ENCODE assay signal across 22 cellular contexts in genomic region chr6:38750968-38751615, GRCh38. TPM values are rescaled to one million over a fixed set of nuclear protein-coding genes. Genes with fewer than 3 reads are reported as not detected.
DNase-seq lines count a peak whose midpoint lies in the region; ATAC-seq, FAIRE-seq and TF ChIP-seq lines count a peak whose summit lies in the region.
"Had no signal": no experiment of that assay in that cellular context is flagged by ENCODE, and none has a peak within 500 bp of the region (broad histone marks: within the 10 kb centered on the region; RNA-seq: fewer than 3 reads in every experiment).

No MANE protein-coding gene starts in this region.

- TF ChIP-seq EP300 in HepG2 (IDR thresholded peaks at IDR 0.05; ENCODE audit: low read depth in 2 of 2, low read length in 2 of 2) (no peak), HepG2 (CRISPR knock-in tag; IDR thresholded peaks at IDR 0.05; ENCODE audit: borderline replicate concordance) (no peak)

- POLR2A ChIA-PET in HepG2 (lab: Yijun Ruan, JAX) (no interaction called here), T-cell (lab: Charles Lee) (no interaction called here)

- H3K27me3 Mint-ChIP-seq in T-cell, result peaks cover 13 to 18% of the 10 kb centered on the region in 2 donors

- in situ Hi-C loops in HepG2 (cut with HindIII; ENCODE audit: extremely low pct_ligation_motif_present, low pct_unique_long_range_greater_than_20kb), result no loop called here

- H2AFZ ChIP-seq in HepG2 (ENCODE audit: low read length), result no peak overlapping the region

- H3K36me3 Mint-ChIP-seq in T-cell, result no peaks in the 10 kb centered on the region
- H3K36me3 Mint-ChIP-seq: brain had no signal

- H3K36me3 ChIP-seq in HepG2 (replicated peaks in 1 of 2; ENCODE audit: control insufficient read depth in 1 of 2, insufficient read depth in 2 of 2, low read length in 2 of 2), result no peaks in the 10 kb centered on the region
- H3K36me3 ChIP-seq in right lobe of liver, result no peaks in the 10 kb centered on the region
- H3K36me3 ChIP-seq: neutrophil, prostate gland had no signal

- no peak for DNase-seq in activated CD4-positive, CD25-positive, alpha-beta regulatory T cell (lab: John Stamatoyannopoulos, UW)
- no peak for DNase-seq in HepG2 (ENCODE audit: low spot score)
- DNase-seq in right lobe of liver, result no peak
- peak; percentile 44 for DNase-seq in stimulated activated CD4-positive, alpha-beta T cell treated with anti-CD3 and anti-CD28 coated beads, Interleukin-15, amount 100 ng/mL, for 24 hours
- DNase-seq in stimulated activated naive CD8-positive, alpha-beta T cell treated with anti-CD3 and anti-CD28 coated beads, Interleukin-15, Interleukin-2, amounts not matched to agents 100 U/mL and 50 U/mL, for 24 hours, result peak; percentile 35
- DNase-seq in T-cell, result no peak
- DNase-seq in iPS-NIHi11 (ENCODE audit: low spot score), result no peak
- DNase-seq: activated CD4-positive, alpha-beta T cell treated with anti-CD3 and anti-CD28 coated beads for 4 hours; glutamatergic neuron; mesenchymal stem cell; NCI-H1092; NCI-H187; NCI-H2227 treated with DMSO at 0.1 percent for 48 hours; NCI-H69 had no signal

- no peak for TF ChIP-seq POLR2A in HepG2 (IDR thresholded peaks at IDR 0.05; ENCODE audit: insufficient read depth in 1 of 2, low read depth in 2 of 2, low read length in 2 of 2)
- TF ChIP-seq POLR2A in right lobe of liver (IDR thresholded peaks at IDR 0.05), result no peak

- 0% methylated on average over 1 of the region's 1 CpG for WGBS in HepG2 (ENCODE audit: low lambda C conversion rate)
- no CpG with 5 or more reads among the region's 1 CpG for WGBS in right lobe of liver (ENCODE audit: insufficient coverage, low coverage, low lambda C conversion rate, missing lambda C conversion rate)

- no peak for TF ChIP-seq RAD21 in HepG2 (CRISPR knock-in tag; IDR thresholded peaks at IDR 0.05)

- H4K20me1 ChIP-seq in HepG2 (ENCODE audit: insufficient read depth, low read length), result no peaks in the 10 kb centered on the region

- H3K27me3 ChIP-seq in HepG2 (ENCODE audit: control insufficient read depth in 1 of 2, insufficient read depth in 2 of 2, low read length in 2 of 2) (no peaks in the 10 kb centered on the region), right lobe of liver (no peaks in the 10 kb centered on the region)
- H3K27me3 ChIP-seq: neutrophil had no signal

- H3K79me2 ChIP-seq in HepG2 (ENCODE audit: insufficient read depth, low read length), result no peaks in the 10 kb centered on the region

- no peak overlapping the region for H3K9ac ChIP-seq in HepG2 (ENCODE audit: insufficient read depth, low read depth, low read length)

- H3K4me3 Mint-ChIP-seq in T-cell, result no peak overlapping the region
- H3K4me3 Mint-ChIP-seq: brain; T-helper 1 cell treated with Interleukin-12 subunit alpha and Interleukin-12 subunit beta and Interleukin-4 antibody, amounts not matched to agents 30 μg/mL and 1 μg/mL, for 36 hours had no signal

- H3K4me2 ChIP-seq in HepG2 (ENCODE audit: low read depth, low read length), result no peak overlapping the region

- H3K4me1 ChIP-seq in HepG2 (ENCODE audit: insufficient read depth, low read length) (no peaks in the 10 kb centered on the region), right lobe of liver (no peaks in the 10 kb centered on the region)
- H3K4me1 ChIP-seq: prostate gland had no signal

- ATAC-seq in activated CD4-positive, CD25-positive, alpha-beta regulatory T cell treated with anti-CD3 and anti-CD28 coated beads, Interleukin-2, amount 50 U/mL, for 24 hours, result peak; percentile 7 to 32
- ATAC-seq in HepG2 (no peak), right lobe of liver (no peak), T-cell (replicated peaks in 1 of 4) (no peak)
- peak; percentile 75 for ATAC-seq in stimulated activated naive CD8-positive, alpha-beta T cell treated with anti-CD3 and anti-CD28 coated beads, Interleukin-15, Interleukin-2, amounts not matched to agents 100 U/mL and 50 U/mL, for 24 hours

- H3K9me3 ChIP-seq in HepG2 (ENCODE audit: low read length) (no peaks in the 10 kb centered on the region), right lobe of liver (no peaks in the 10 kb centered on the region)
- H3K9me3 ChIP-seq: neutrophil, prostate gland had no signal

- H3K4me1 Mint-ChIP-seq in T-cell, result no peaks in the 10 kb centered on the region
- H3K4me1 Mint-ChIP-seq: brain had no signal

- FAIRE-seq in HepG2 (lab: Jason Lieb, UNC), result no peak

- no peak overlapping the region for H3K27ac Mint-ChIP-seq in T-cell
- H3K27ac Mint-ChIP-seq: brain; T-helper 1 cell treated with Interleukin-12 subunit alpha and Interleukin-12 subunit beta and Interleukin-4 antibody, amounts not matched to agents 30 μg/mL and 1 μg/mL, for 36 hours had no signal

- TF ChIP-seq CTCF in HepG2 (CRISPR knock-in tag; IDR thresholded peaks at IDR 0.05), result no peak
- no peak for TF ChIP-seq CTCF in right lobe of liver (IDR thresholded peaks at IDR 0.05)

- no TSS peak for BruUV-seq in HepG2 (replicated peaks; lab: Mats Ljungman, UMichigan)

- H3K4me3 ChIP-seq in HepG2 (replicated peaks in 1 of 3; ENCODE audit: insufficient read depth in 1 of 3, low read depth in 2 of 3, low read length in 3 of 3), result no peak overlapping the region
- no peak overlapping the region for H3K4me3 ChIP-seq in right lobe of liver
- H3K4me3 ChIP-seq: prostate gland had no signal

- intact Hi-C loops in HepG2 (cut with micrococcal nuclease; ENCODE audit: unreplicated experiment), result no loop called here
- intact Hi-C loops in right lobe of liver (cut with DNase I), result no loop called here

- no peaks in the 10 kb centered on the region for H3K9me3 Mint-ChIP-seq in T-cell
- H3K9me3 Mint-ChIP-seq: T-helper 1 cell treated with Interleukin-12 subunit alpha and Interleukin-12 subunit beta and Interleukin-4 antibody, amounts not matched to agents 30 μg/mL and 1 μg/mL, for 36 hours had no signal

- CTCF ChIA-PET in HepG2 (lab: Yijun Ruan, JAX; ENCODE audit: low intra/inter-chr PET ratio, low total read pairs) (no interaction called here), T-cell (lab: Charles Lee) (no interaction called here)

- H3K27ac ChIP-seq in HepG2 (ENCODE audit: extremely low read length, insufficient read depth, low read length) (no peak overlapping the region), right lobe of liver (no peak overlapping the region)
- H3K27ac ChIP-seq: 22Rv1, HL-60, neutrophil, prostate gland had no signal

RNA-seq across cellular contexts. Expression of gene DNAH8, which starts 36.0 kb away (rescaled TPM):
- total RNA-seq in HepG2 (2016; rRNA removed; fragmentation: Illumina TruSeq; extraction: Trizol), result not detected in 2 replicates
- not detected in 2 replicates for total RNA-seq in HepG2 (2016; cell fraction: cytosol; rRNA removed; fragmentation: Illumina TruSeq; extraction: Trizol; ENCODE audit: low read depth)
- not detected in 2 replicates for total RNA-seq in HepG2 (2016; cell fraction: insoluble cytoplasmic fraction; rRNA removed; fragmentation: Illumina TruSeq; extraction: Trizol)
- not detected in 2 replicates for total RNA-seq in HepG2 (2016; cell fraction: membrane; rRNA removed; fragmentation: Illumina TruSeq; extraction: Trizol)
- not detected in 2 replicates for total RNA-seq in HepG2 (2016; cell fraction: nucleus; rRNA removed; fragmentation: Illumina TruSeq; extraction: Trizol)
- not detected in 2 replicates for polyA plus RNA-seq in HepG2 (2011; rRNA removed)
- polyA plus RNA-seq in HepG2 (2011; cell fraction: cytosol; rRNA removed), result not detected in 2 replicates
- not detected in 2 replicates for polyA plus RNA-seq in HepG2 (2011; cell fraction: nucleus; rRNA removed)
- not detected in 2 replicates for polyA plus RNA-seq in HepG2 (2012)
- polyA plus RNA-seq in HepG2 (2016; cell fraction: cytosol; fragmentation: Illumina TruSeq; extraction: Trizol; ENCODE audit: low read depth), result not detected in 2 replicates
- not detected in 2 replicates for polyA plus RNA-seq in HepG2 (2016; cell fraction: insoluble cytoplasmic fraction; fragmentation: Illumina TruSeq; extraction: Trizol; ENCODE audit: low read depth)
- not detected in 2 replicates for polyA plus RNA-seq in HepG2 (2016; cell fraction: membrane; fragmentation: Illumina TruSeq; extraction: Trizol; ENCODE audit: low read depth)
- not detected in 2 replicates for polyA plus RNA-seq in HepG2 (2016; cell fraction: nucleus; fragmentation: Illumina TruSeq; extraction: Trizol; ENCODE audit: insufficient read depth, low read depth)
- polyA minus RNA-seq in HepG2 (2011; rRNA and poly(A)+ RNA removed; ENCODE audit: low replicate concordance), result not detected in 2 replicates
- not detected in 2 replicates for polyA minus RNA-seq in HepG2 (2011; cell fraction: cytosol; rRNA and poly(A)+ RNA removed)
- polyA minus RNA-seq in HepG2 (2011; cell fraction: nucleus; rRNA and poly(A)+ RNA removed), result not detected in 2 replicates
- under 1 TPM in 1 of 6 experiments, not detected in 5; 0.02 TPM for total RNA-seq in right lobe of liver
- total RNA-seq in T-cell, result under 1 TPM in 4 of 5 donors, not detected in 1; 0.03 to 0.12 (median 0.08) TPM
- total RNA-seq: LHCN-M2 had no signal

RNA-seq across cellular contexts. Expression of gene GLO1, which starts 48.1 kb away (rescaled TPM):
- 177 and 282 TPM in 2 replicates for total RNA-seq in HepG2 (2016; rRNA removed; fragmentation: Illumina TruSeq; extraction: Trizol)
- total RNA-seq in HepG2 (2016; cell fraction: cytosol; rRNA removed; fragmentation: Illumina TruSeq; extraction: Trizol; ENCODE audit: low read depth), result 25.6 and 26.7 TPM in 2 replicates
- 176 and 303 TPM in 2 replicates for total RNA-seq in HepG2 (2016; cell fraction: insoluble cytoplasmic fraction; rRNA removed; fragmentation: Illumina TruSeq; extraction: Trizol)
- total RNA-seq in HepG2 (2016; cell fraction: membrane; rRNA removed; fragmentation: Illumina TruSeq; extraction: Trizol), result 87.3 and 99.8 TPM in 2 replicates
- 82.3 and 88.7 TPM in 2 replicates for total RNA-seq in HepG2 (2016; cell fraction: nucleus; rRNA removed; fragmentation: Illumina TruSeq; extraction: Trizol)
- 55.0 and 77.1 TPM in 2 replicates for polyA plus RNA-seq in HepG2 (2011; rRNA removed)
- 36.6 and 63.7 TPM in 2 replicates for polyA plus RNA-seq in HepG2 (2011; cell fraction: cytosol; rRNA removed)
- 8.3 and 11.4 TPM in 2 replicates for polyA plus RNA-seq in HepG2 (2011; cell fraction: nucleus; rRNA removed)
- 99.9 and 146 TPM in 2 replicates for polyA plus RNA-seq in HepG2 (2012)
- 29.9 and 32.0 TPM in 2 replicates for polyA plus RNA-seq in HepG2 (2016; cell fraction: cytosol; fragmentation: Illumina TruSeq; extraction: Trizol; ENCODE audit: low read depth)
- 301 and 355 TPM in 2 replicates for polyA plus RNA-seq in HepG2 (2016; cell fraction: insoluble cytoplasmic fraction; fragmentation: Illumina TruSeq; extraction: Trizol; ENCODE audit: low read depth)
- 81.5 and 87.4 TPM in 2 replicates for polyA plus RNA-seq in HepG2 (2016; cell fraction: membrane; fragmentation: Illumina TruSeq; extraction: Trizol; ENCODE audit: low read depth)
- polyA plus RNA-seq in HepG2 (2016; cell fraction: nucleus; fragmentation: Illumina TruSeq; extraction: Trizol; ENCODE audit: insufficient read depth, low read depth), result 112 and 115 TPM in 2 replicates
- 18.4 and 27.9 TPM in 2 replicates for polyA minus RNA-seq in HepG2 (2011; rRNA and poly(A)+ RNA removed; ENCODE audit: low replicate concordance)
- 37.8 and 41.0 TPM in 2 replicates for polyA minus RNA-seq in HepG2 (2011; cell fraction: cytosol; rRNA and poly(A)+ RNA removed)
- 15.6 and 21.0 TPM in 2 replicates for polyA minus RNA-seq in HepG2 (2011; cell fraction: nucleus; rRNA and poly(A)+ RNA removed)
- 10 to 100 TPM; 41.7 to 68.9 (median 57.8) TPM for total RNA-seq in right lobe of liver
- 10 to 100 TPM; 22.0 to 37.1 (median 25.6) TPM for total RNA-seq in T-cell

Comparison
In these comparisons a context has a peak if more than half of its experiments do, and no peak if none do; other contexts are left out.
1. ATAC-seq: peak in activated CD4-positive, CD25-positive, alpha-beta regulatory T cell treated with anti-CD3 and anti-CD28 coated beads, Interleukin-2, amount 50 U/mL, for 24 hours (2 of 2) and stimulated activated naive CD8-positive, alpha-beta T cell treated with anti-CD3 and anti-CD28 coated beads, Interleukin-15, Interleukin-2, amounts not matched to agents 100 U/mL and 50 U/mL, for 24 hours (single experiment); none in HepG2 (single experiment), right lobe of liver (0 of 4) and T-cell (0 of 4).
2. DNase-seq: peak in stimulated activated CD4-positive, alpha-beta T cell treated with anti-CD3 and anti-CD28 coated beads, Interleukin-15, amount 100 ng/mL, for 24 hours (single experiment) and stimulated activated naive CD8-positive, alpha-beta T cell treated with anti-CD3 and anti-CD28 coated beads, Interleukin-15, Interleukin-2, amounts not matched to agents 100 U/mL and 50 U/mL, for 24 hours (single experiment); none in activated CD4-positive, CD25-positive, alpha-beta regulatory T cell (0 of 4), HepG2 (single experiment), right lobe of liver (0 of 3), T-cell (0 of 34) and iPS-NIHi11 (single experiment).